8 cellular contexts compared by ENCODE assay signal in genomic region chr20:50478162-50479036, GRCh38. TPM values are rescaled to one million over a fixed set of nuclear protein-coding genes. Genes with fewer than 3 reads are reported as not detected.
DNase-seq lines count a peak whose midpoint lies in the region; ATAC-seq and TF ChIP-seq lines count a peak whose summit lies in the region.

No MANE protein-coding gene starts in this region.

- H3K4me3 Mint-ChIP-seq in T-helper 17 cell: peak overlapping the region; percentile 12

- peaks cover under 1% of the 10 kb centered on the region for H3K27me3 Mint-ChIP-seq in T-helper 17 cell

- no peak for TF ChIP-seq EP300 in Ishikawa (IDR thresholded peaks at IDR 0.05; ENCODE audit: borderline replicate concordance)

- no peaks in the 10 kb centered on the region for H3K27me3 ChIP-seq in ascending aorta

- no peaks in the 10 kb centered on the region for H3K36me3 Mint-ChIP-seq in T-helper 17 cell (ENCODE audit: low read depth)

- no peaks in the 10 kb centered on the region for H3K4me1 ChIP-seq in ascending aorta

- peaks cover 16% of the 10 kb centered on the region for H3K4me1 Mint-ChIP-seq in T-helper 17 cell

- H3K4me3 ChIP-seq in AG10803 (ENCODE audit: low read length) (no peak overlapping the region), ascending aorta (no peak overlapping the region)

- H3K9me3 ChIP-seq in T-helper 17 cell (ENCODE audit: control insufficient read depth, low read length, poor library complexity, severe bottlenecking): no peaks in the 10 kb centered on the region
- no peaks in the 10 kb centered on the region for H3K9me3 ChIP-seq in ascending aorta

- TF ChIP-seq RAD21 in Ishikawa (IDR thresholded peaks at IDR 0.05; ENCODE audit: low read depth): peak; percentile 52

- ATAC-seq in GM19035 (IDR thresholded peaks at IDR 0.05; ENCODE audit: unreplicated experiment): peak; percentile 64
- ATAC-seq in T-helper 17 cell: peak; percentile 100

- no peak overlapping the region for H3K27ac ChIP-seq in ascending aorta

- intact Hi-C loops in ascending aorta (cut with DNase I): no loop called here

- peak; percentile 64 for DNase-seq in AG10803 (ENCODE audit: low read depth)
- peak; percentile 51 to 62 (median 51) for DNase-seq in T-helper 17 cell
- peak; percentile 53 to 81 for DNase-seq in ascending aorta (ENCODE audit: low spot score in 2 of 2)
- peak; percentile 83 for DNase-seq in iris pigment epithelial cell (ENCODE audit: low read depth)
- peak; percentile 66 to 76 for DNase-seq in stimulated activated CD4-positive, alpha-beta T cell treated with anti-CD3 and anti-CD28 coated beads, Interleukin-4, amount 100 ng/mL, for 48 hours (ENCODE audit: low read depth in 2 of 2)
- DNase-seq in cerebellar nuclear complex (lab: John Stamatoyannopoulos, UW): no peak

- TF ChIP-seq CTCF in AG10803 (conservative IDR thresholded peaks at IDR 0.05; ENCODE audit: low read length) (peak; percentile 83), ascending aorta (IDR thresholded peaks at IDR 0.05) (peak; percentile 28 to 66 (median 58))

- H3K36me3 ChIP-seq in ascending aorta: no peaks in the 10 kb centered on the region

- H3K27ac Mint-ChIP-seq in T-helper 17 cell: no peak overlapping the region

TF ChIP-seq in Ishikawa, 13 proteins besides CTCF, POLR2A, EP300 and RAD21:
- no peak for TF ChIP-seq CREB1 (IDR thresholded peaks at IDR 0.05; ENCODE audit: low read depth)
- TF ChIP-seq ZBTB7A (IDR thresholded peaks at IDR 0.05; ENCODE audit: low read depth): no peak
- TF ChIP-seq TAF1 (IDR thresholded peaks at IDR 0.05; ENCODE audit: low read depth): no peak
- TF ChIP-seq MAX (IDR thresholded peaks at IDR 0.05): no peak
- no peak for TF ChIP-seq REST (IDR thresholded peaks at IDR 0.05; ENCODE audit: low read depth)
- TF ChIP-seq TEAD4 (IDR thresholded peaks at IDR 0.05): no peak
- no peak for TF ChIP-seq EGR1 (IDR thresholded peaks at IDR 0.05)
- no peak for TF ChIP-seq YY1 (IDR thresholded peaks at IDR 0.05; ENCODE audit: low read depth)
- TF ChIP-seq FOXM1 (IDR thresholded peaks at IDR 0.05; ENCODE audit: borderline replicate concordance, low read depth): no peak
- TF ChIP-seq CEBPB (IDR thresholded peaks at IDR 0.05): no peak
- TF ChIP-seq NFIC (IDR thresholded peaks at IDR 0.05): no peak
- no peak for TF ChIP-seq USF1 (IDR thresholded peaks at IDR 0.05)

RNA-seq across cellular contexts. Expression of gene PTPN1, which starts 31.8 kb away (rescaled TPM):
- 10 to 100 TPM; 65.5 to 67.7 TPM for total RNA-seq in T-helper 17 cell
- 30.2 TPM for total RNA-seq in ascending aorta

Comparison
In these comparisons a context has a peak if more than half of its experiments do, and no peak if none do; other contexts are left out.
1. DNase-seq: peak in AG10803 (single experiment), T-helper 17 cell (3 of 3), ascending aorta (2 of 2), iris pigment epithelial cell (single experiment) and stimulated activated CD4-positive, alpha-beta T cell treated with anti-CD3 and anti-CD28 coated beads, Interleukin-4, amount 100 ng/mL, for 48 hours (2 of 2); none in cerebellar nuclear complex (0 of 2).